Comparison of ENCODE assay signal across 1 cellular context in the genomic region with DNA sequence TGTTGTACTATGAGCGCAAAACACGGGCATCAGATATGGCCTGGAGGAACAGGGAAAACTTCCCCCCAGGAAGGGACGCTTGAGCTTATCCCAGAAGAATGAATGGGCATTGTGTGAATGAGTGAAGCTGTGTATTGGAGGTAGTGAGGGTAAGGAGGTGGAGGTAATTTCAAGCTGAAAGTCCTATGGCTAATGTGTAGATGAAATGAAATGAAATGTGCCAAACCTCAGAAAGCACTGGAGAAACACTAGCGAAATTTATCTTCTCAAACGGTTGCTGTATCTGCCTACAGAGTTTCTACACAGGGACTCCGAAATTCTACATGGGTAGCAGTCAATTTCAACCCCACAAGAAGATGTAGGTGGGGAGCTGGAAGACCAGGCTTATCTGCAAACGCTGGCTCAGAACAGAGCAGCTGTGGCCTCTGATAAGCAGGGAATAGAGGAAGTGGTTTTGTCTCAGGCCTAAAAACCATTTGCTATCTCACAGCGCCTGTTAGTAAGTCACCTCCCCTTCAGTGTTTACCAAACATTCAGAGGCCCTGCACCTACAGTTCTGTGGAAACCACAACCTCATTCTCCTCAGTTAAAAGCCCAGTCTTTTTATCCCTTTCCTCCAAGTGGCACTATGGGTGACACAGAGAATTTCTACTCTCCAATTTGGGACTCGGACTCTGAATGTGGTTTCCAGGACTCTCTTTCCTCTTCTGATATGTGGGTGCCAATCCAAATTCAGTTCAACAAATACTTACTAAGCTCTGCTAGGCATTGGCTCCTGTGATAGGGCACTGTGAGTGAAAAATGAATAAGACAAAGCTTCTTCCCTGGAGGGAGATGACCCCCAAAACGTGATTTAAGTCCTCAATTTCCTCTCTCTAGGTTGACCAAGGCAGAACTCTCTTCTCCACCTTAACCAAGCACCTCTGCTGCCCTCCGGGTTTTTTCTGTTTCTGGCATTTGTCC.
A peak's percentile ranks its signal among the peaks of the same experiment; 100 is the strongest.
TF ChIP-seq lines count a peak whose summit lies in the region.

No MANE protein-coding gene starts in this region.

TF ChIP-seq in K562, 482 proteins besides CTCF, POLR2A, EP300 and RAD21 (continued from another document and continues in another):
- TF ChIP-seq ZNF592 (IDR thresholded peaks at IDR 0.05) (peak; percentile 75), AFF1 (IDR thresholded peaks at IDR 0.05; ENCODE audit: low read depth in 1 of 2, partially characterized antibody in 2 of 2) (peak; percentile 81 to 98), ZNF41 (CRISPR knock-in tag; conservative IDR thresholded peaks at IDR 0.05) (peak; percentile 81; the same call in 1 of the 2 replicates), CHAMP1 (IDR thresholded peaks at IDR 0.05) (peak; percentile 100), CC2D1A (IDR thresholded peaks at IDR 0.05) (peak; percentile 100), NCOA2 (IDR thresholded peaks at IDR 0.05; ENCODE audit: partially characterized antibody in 2 of 2) (peak; percentile 93 to 95), SMAD2 (IDR thresholded peaks at IDR 0.05; ENCODE audit: low read depth, low read length) (no peak), THRAP3 (IDR thresholded peaks at IDR 0.05; ENCODE audit: borderline replicate concordance) (0 out of 2 replicates have a peak, but pooled peaks have one; percentile 67), BRD4 (IDR thresholded peaks at IDR 0.05) (peak; percentile 93), BACH1 (tag; IDR thresholded peaks at IDR 0.05) (peak; percentile 88), ZBTB8A (IDR thresholded peaks at IDR 0.05; ENCODE audit: partially characterized antibody) (no peak), DIDO1 (tag; IDR thresholded peaks at IDR 0.05; ENCODE audit: low read depth) (no peak), ETS2 (tag; IDR thresholded peaks at IDR 0.05; ENCODE audit: borderline replicate concordance, poor library complexity, severe bottlenecking) (no peak), ZBTB1 (CRISPR knock-in tag; IDR thresholded peaks at IDR 0.05; ENCODE audit: borderline replicate concordance, low read depth) (no peak), C11orf30 (IDR thresholded peaks at IDR 0.05; ENCODE audit: low read depth) (peak; percentile 65; the same call in 1 of the 2 replicates), FOXM1 (IDR thresholded peaks at IDR 0.05; ENCODE audit: low read depth) (peak; percentile 99), FOXM1 (CRISPR knock-in tag; IDR thresholded peaks at IDR 0.05; ENCODE audit: low read depth) (no peak), PATZ1 (CRISPR knock-in tag; IDR thresholded peaks at IDR 0.05; ENCODE audit: borderline replicate concordance) (peak; percentile 20; the same call in 1 of the 2 replicates), ZFP30 (CRISPR knock-in tag; IDR thresholded peaks at IDR 0.05; ENCODE audit: borderline replicate concordance) (no peak), CHD2 (IDR thresholded peaks at IDR 0.05; ENCODE audit: low read depth, low read length) (no peak), ZNF133 (CRISPR knock-in tag; IDR thresholded peaks at IDR 0.05) (no peak), BCLAF1 (IDR thresholded peaks at IDR 0.05; ENCODE audit: borderline replicate concordance in 1 of 2, control insufficient read depth in 1 of 2, low read depth in 2 of 2, low read length in 1 of 2) (peak in 1 of 2 experiments; percentile 91; a peak in 2 of 4 replicates), ZNF511 (CRISPR knock-in tag; IDR thresholded peaks at IDR 0.05) (no peak)
- TF ChIP-seq, protein P1, sequence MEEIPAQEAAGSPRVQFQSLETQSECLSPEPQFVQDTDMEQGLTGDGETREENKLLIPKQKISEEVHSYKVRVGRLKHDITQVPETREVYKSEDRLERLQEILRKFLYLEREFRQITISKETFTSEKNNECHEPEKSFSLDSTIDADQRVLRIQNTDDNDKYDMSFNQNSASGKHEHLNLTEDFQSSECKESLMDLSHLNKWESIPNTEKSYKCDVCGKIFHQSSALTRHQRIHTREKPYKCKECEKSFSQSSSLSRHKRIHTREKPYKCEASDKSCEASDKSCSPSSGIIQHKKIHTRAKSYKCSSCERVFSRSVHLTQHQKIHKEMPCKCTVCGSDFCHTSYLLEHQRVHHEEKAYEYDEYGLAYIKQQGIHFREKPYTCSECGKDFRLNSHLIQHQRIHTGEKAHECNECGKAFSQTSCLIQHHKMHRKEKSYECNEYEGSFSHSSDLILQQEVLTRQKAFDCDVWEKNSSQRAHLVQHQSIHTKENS (CRISPR knock-in tag; IDR thresholded peaks at IDR 0.05), result no peak
- TF ChIP-seq, protein P2, sequence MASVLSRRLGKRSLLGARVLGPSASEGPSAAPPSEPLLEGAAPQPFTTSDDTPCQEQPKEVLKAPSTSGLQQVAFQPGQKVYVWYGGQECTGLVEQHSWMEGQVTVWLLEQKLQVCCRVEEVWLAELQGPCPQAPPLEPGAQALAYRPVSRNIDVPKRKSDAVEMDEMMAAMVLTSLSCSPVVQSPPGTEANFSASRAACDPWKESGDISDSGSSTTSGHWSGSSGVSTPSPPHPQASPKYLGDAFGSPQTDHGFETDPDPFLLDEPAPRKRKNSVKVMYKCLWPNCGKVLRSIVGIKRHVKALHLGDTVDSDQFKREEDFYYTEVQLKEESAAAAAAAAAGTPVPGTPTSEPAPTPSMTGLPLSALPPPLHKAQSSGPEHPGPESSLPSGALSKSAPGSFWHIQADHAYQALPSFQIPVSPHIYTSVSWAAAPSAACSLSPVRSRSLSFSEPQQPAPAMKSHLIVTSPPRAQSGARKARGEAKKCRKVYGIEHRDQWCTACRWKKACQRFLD (CRISPR knock-in tag; IDR thresholded peaks at IDR 0.05), result peak; percentile 97
- TF ChIP-seq, protein P3, sequence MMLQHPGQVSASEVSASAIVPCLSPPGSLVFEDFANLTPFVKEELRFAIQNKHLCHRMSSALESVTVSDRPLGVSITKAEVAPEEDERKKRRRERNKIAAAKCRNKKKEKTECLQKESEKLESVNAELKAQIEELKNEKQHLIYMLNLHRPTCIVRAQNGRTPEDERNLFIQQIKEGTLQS (IDR thresholded peaks at IDR 0.05), result peak; percentile 76
- TF ChIP-seq, protein P3 (CRISPR knock-in tag; conservative IDR thresholded peaks at IDR 0.05), result peak; percentile 87
- TF ChIP-seq, protein P4, sequence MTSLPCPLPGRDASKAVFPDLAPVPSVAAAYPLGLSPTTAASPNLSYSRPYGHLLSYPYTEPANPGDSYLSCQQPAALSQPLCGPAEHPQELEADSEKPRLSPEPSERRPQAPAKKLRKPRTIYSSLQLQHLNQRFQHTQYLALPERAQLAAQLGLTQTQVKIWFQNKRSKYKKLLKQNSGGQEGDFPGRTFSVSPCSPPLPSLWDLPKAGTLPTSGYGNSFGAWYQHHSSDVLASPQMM (CRISPR knock-in tag; IDR thresholded peaks at IDR 0.05), result no peak
